ENCODE assay signal across 21 cellular contexts in the genomic region with DNA sequence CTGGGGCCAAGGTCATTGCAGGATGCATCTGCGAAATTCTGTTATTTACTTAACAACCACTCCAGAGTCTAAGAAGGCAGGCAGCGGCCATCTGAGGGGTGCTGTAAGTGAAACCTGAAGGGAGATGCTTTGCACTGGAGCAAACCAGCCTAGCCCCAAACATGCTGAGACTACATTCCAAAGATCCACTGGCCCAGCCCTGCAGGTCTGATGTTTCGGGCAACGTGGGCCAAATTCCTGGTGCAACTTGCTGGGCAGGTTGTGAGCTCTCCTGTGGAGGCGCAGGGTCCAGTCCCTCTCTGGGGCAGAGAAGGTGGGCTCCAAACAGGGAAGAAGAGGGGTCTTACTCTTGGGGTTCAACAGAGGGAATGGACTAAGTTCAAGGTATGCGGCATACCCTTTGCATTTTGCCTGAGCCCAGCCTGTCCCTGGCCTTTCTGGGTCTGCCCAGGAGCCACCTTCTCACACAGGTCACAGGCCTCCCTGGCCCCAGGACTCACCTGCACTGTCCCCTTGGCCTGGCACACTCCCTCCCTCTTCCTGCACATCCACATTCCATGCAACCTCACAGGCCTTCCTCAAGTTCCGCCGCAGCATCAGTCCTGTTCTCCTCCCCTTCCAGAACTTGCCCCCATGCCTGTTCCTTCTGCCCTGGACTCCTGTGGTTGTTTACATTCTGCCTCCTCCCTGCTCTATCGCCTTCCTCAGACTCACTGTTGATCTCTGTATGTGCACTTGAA. TPM values are rescaled to one million over a fixed set of nuclear protein-coding genes. Genes with fewer than 3 reads are reported as not detected.
DNase-seq lines count a peak whose midpoint lies in the region; ATAC-seq and TF ChIP-seq lines count a peak whose summit lies in the region.
"Had no signal": no experiment of that assay in that cellular context is flagged by ENCODE, and none has a peak within 500 bp of the region (broad histone marks: within the 10 kb centered on the region; RNA-seq: fewer than 3 reads in every experiment).

No MANE protein-coding gene starts in this region.

- no peaks in the 10 kb centered on the region for H3F3A ChIP-seq in smooth muscle cell (ENCODE audit: low read depth)

- no peak overlapping the region for H3K9ac ChIP-seq in smooth muscle cell (ENCODE audit: low read depth)
- H3K9ac ChIP-seq: GM23248 had no signal

- H3K4me3 ChIP-seq in left lung (no peak overlapping the region), smooth muscle cell (no peak overlapping the region)
- H3K4me3 ChIP-seq: GM23248, MG63 had no signal

- intact Hi-C loops in Right ventricle myocardium inferior (cut with DNase I) (no loop called here), left ventricle myocardium superior (cut with micrococcal nuclease) (no loop called here), left lung (cut with DNase I) (loop anchor here in 1 of 2 donors (5.0 to 10.0 kb wide), 2 partner anchors 57 to 94 kb away; no protein-coding TSS in a partner anchor)

- peak overlapping the region; percentile 94 for H3K27ac ChIP-seq in angular gyrus (ENCODE audit: low read depth, low read length)
- no peak overlapping the region for H3K27ac ChIP-seq in left lung
- H3K27ac ChIP-seq in smooth muscle cell (ENCODE audit: low read depth): no peak overlapping the region
- H3K27ac ChIP-seq: GM23248, HL-60 had no signal

- H3K27me3 Mint-ChIP-seq in type B pancreatic cell: peaks cover 37% of the 10 kb centered on the region

- H3K36me3 ChIP-seq in left lung: no peaks in the 10 kb centered on the region
- no peaks in the 10 kb centered on the region for H3K36me3 ChIP-seq in smooth muscle cell (ENCODE audit: low read depth)
- H3K36me3 ChIP-seq: MG63 had no signal

- WGBS in smooth muscle cell (ENCODE audit: low lambda C conversion rate): 81% methylated on average over 9 of the region's 9 CpGs

- peak overlapping the region; percentile 91 for H3K27ac Mint-ChIP-seq in type B pancreatic cell

- DNase-seq in Right ventricle myocardium inferior (ENCODE audit: missing footprints) (peak; percentile 57), left ventricle myocardium superior (no peak), left lung (peak in 1 of 2 donors; percentile 45), type B pancreatic cell (ENCODE audit: extremely low spot score, unreplicated experiment) (no peak), iPS-NIHi11 (ENCODE audit: low spot score) (no peak), NOMO-1 (lab: John Stamatoyannopoulos, UW; ENCODE audit: unreplicated experiment in 2 of 2) (no peak), smooth muscle cell (lab: John Stamatoyannopoulos, UW; ENCODE audit: unreplicated experiment) (no peak)
- DNase-seq: Caco-2, GDM1, GM23248, KG1, MG63, NCI-H1092 treated with DMSO at 0.1 percent for 48 hours, NCI-H1694 treated with DMSO at 0.1 percent for 48 hours, NCI-H446 treated with DMSO at 0.1 percent for 48 hours, NCI-H748 treated with DMSO at 0.1 percent for 48 hours, Right ventricle myocardium superior had no signal

- H3K79me2 ChIP-seq in smooth muscle cell (ENCODE audit: low read depth): no peaks in the 10 kb centered on the region

- H2AFZ ChIP-seq in smooth muscle cell (ENCODE audit: low read depth): no peak overlapping the region
- H2AFZ ChIP-seq: GM23248 had no signal

- H3K4me1 ChIP-seq in left lung: peaks cover 5 to 6% of the 10 kb centered on the region in 2 donors
- no peaks in the 10 kb centered on the region for H3K4me1 ChIP-seq in smooth muscle cell (ENCODE audit: low read depth)
- H3K4me1 ChIP-seq: Caco-2 had no signal

- TF ChIP-seq CTCF in left lung (IDR thresholded peaks at IDR 0.05): no peak
- TF ChIP-seq CTCF in type B pancreatic cell (conservative IDR thresholded peaks at IDR 0.05): no peak
- no peak for TF ChIP-seq CTCF in smooth muscle cell (IDR thresholded peaks at IDR 0.05; ENCODE audit: borderline replicate concordance, insufficient read depth, poor library complexity, severe bottlenecking)

- H3K9me3 ChIP-seq in left lung (no peaks in the 10 kb centered on the region), smooth muscle cell (replicated peaks; ENCODE audit: low read depth) (no peaks in the 10 kb centered on the region)
- H3K9me3 ChIP-seq: Caco-2, MG63 had no signal

- H3K4me1 Mint-ChIP-seq in type B pancreatic cell (ENCODE audit: unreplicated experiment): peaks cover 34% of the 10 kb centered on the region
- H3K4me1 Mint-ChIP-seq: CD14-positive monocyte had no signal

- H3K4me2 ChIP-seq in smooth muscle cell: no peak overlapping the region

- no peaks in the 10 kb centered on the region for H4K20me1 ChIP-seq in smooth muscle cell (ENCODE audit: low read depth)

- peak overlapping the region; percentile 55 for H3K4me3 Mint-ChIP-seq in type B pancreatic cell
- H3K4me3 Mint-ChIP-seq: CD14-positive monocyte had no signal

- H3K9me3 Mint-ChIP-seq in type B pancreatic cell: peaks cover 5% of the 10 kb centered on the region

- H3K36me3 Mint-ChIP-seq in type B pancreatic cell: no peaks in the 10 kb centered on the region
- H3K36me3 Mint-ChIP-seq: CD14-positive monocyte had no signal

- H3K27me3 ChIP-seq in left lung (peaks cover 12 to 40% of the 10 kb centered on the region in 2 donors), smooth muscle cell (ENCODE audit: low read depth) (peaks cover 17% of the 10 kb centered on the region)

- ATAC-seq in Right ventricle myocardium inferior: no peak
- no peak for ATAC-seq in left ventricle myocardium superior
- peak; percentile 51 for ATAC-seq in left lung

RNA-seq across cellular contexts. Expression of gene MAL, which starts 5.1 kb away (rescaled TPM):
- total RNA-seq in Right ventricle myocardium inferior (8.7 TPM), left ventricle myocardium superior (3.9 TPM), left lung (10 to 100 TPM in 1 of 2 donors, 1 to 10 TPM in 1; 1.8 to 13.6 TPM), type B pancreatic cell (ENCODE audit: low replicate concordance) (205 and 250 TPM in 2 replicates), smooth muscle cell (not detected in 2 replicates)
- not detected in 2 replicates for polyA plus RNA-seq in smooth muscle cell
- total RNA-seq: A673, Caco-2, GM23248 had no signal
- polyA plus RNA-seq: GM23248 had no signal

Comparison
In these comparisons a context has a peak if more than half of its experiments do, and no peak if none do; other contexts are left out.
1. RNA of gene MAL, which starts 5.1 kb away (total RNA-seq): 205 to 250 TPM in type B pancreatic cell; 1.8 to 13.6 TPM in left lung, 8.7 TPM in Right ventricle myocardium inferior (single experiment), 3.9 TPM in left ventricle myocardium superior (single experiment) and not detected in smooth muscle cell; every median in the first group is over 10 times any median in the second.